In the genomic region with DNA sequence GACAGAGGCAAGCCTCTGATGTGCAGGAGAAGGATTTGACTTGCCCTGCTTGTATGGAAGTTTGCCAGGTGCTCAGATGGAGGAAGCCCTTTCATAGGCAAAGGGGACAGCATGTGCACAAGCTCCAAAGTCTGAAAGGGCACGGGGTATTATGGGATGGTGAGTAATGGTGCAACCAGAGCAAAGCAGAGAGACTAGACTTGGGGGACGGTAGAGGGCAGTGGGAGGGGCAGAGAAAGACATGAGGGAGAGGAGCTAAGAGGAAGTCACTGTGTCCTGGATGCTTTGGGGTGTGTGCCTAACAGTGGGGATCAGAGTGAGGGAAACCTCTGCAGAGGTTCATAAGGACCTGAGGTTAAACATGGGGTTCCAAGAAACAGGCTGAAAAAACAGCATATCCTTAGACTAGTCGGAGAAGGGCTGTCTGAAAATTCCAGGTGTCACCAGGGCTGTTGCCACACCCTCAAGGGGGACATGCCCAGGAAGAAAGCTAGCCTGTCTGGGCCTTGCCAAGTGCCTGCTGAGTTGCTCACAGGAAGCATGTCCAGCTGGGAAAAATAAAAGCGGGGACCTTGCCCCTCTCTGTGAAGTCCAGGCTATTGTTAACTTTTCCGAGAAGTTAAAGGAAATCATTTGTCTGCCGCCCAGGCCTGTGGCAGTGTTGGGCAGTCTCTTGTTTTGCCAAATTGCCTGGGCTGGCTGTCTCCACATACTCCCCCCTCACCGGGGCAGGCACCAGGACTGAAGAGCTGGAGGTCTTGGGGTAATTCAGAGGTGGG, we compare ENCODE assay signal across 15 cellular contexts. TPM values are rescaled to one million over a fixed set of nuclear protein-coding genes. Genes with fewer than 3 reads are reported as not detected.
DNase-seq lines count a peak whose midpoint lies in the region; ATAC-seq and TF ChIP-seq lines count a peak whose summit lies in the region.
"Had no signal": no experiment of that assay in that cellular context is flagged by ENCODE, and none has a peak within 500 bp of the region (broad histone marks: within the 10 kb centered on the region; RNA-seq: fewer than 3 reads in every experiment).

No MANE protein-coding gene starts in this region.

- BruUV-seq in mammary epithelial cell (replicated peaks; lab: Mats Ljungman, UMichigan) = no TSS peak

- ATAC-seq in left colon (peak; percentile 78), upper lobe of right lung (peak; percentile 51), HG03108 (IDR thresholded peaks at IDR 0.05; ENCODE audit: unreplicated experiment) (no peak)
- ATAC-seq: T-cell had no signal

- dilution Hi-C loops in mammary epithelial cell (cut with HindIII; ENCODE audit: low sequenced_read_pairs) = no loop called here

- CTCF ChIA-PET in mammary epithelial cell (lab: Charles Lee; ENCODE audit: low non-redundant PET) = no interaction called here

- H3K4me1 ChIP-seq in mammary epithelial cell (ENCODE audit: insufficient read depth, low read length) = peaks cover 24% of the 10 kb centered on the region
- H3K4me1 ChIP-seq in upper lobe of right lung = peaks cover 15% of the 10 kb centered on the region

- no peak for TF ChIP-seq CTCF in mammary epithelial cell (conservative IDR thresholded peaks at IDR 0.05 in 1 of 2, IDR thresholded peaks at IDR 0.05 in 1 of 2; ENCODE audit: extremely low read depth in 1 of 2, insufficient read depth in 1 of 2, low read depth in 1 of 2, low read length in 2 of 2)
- no peak for TF ChIP-seq CTCF in upper lobe of right lung (IDR thresholded peaks at IDR 0.05)

- peak overlapping the region; percentile 28 for H3K4me2 ChIP-seq in mammary epithelial cell (ENCODE audit: insufficient read depth, low read depth, low read length)

- in situ Hi-C loops in mammary epithelial cell (cut with MboI; ENCODE audit: low sequenced_read_pairs in 2 of 2) = loop anchor here (10.0 to 25.0 kb wide), 2 partner anchors 137 to 439 kb away; no protein-coding TSS in a partner anchor

- H3K27me3 ChIP-seq in mammary epithelial cell (ENCODE audit: insufficient read depth, low read length) (no peaks in the 10 kb centered on the region), upper lobe of right lung (no peaks in the 10 kb centered on the region), MG63 (no peaks in the 10 kb centered on the region)

- intact Hi-C loops in mammary epithelial cell (cut with micrococcal nuclease) (no loop called here), left colon (cut with DNase I, micrococcal nuclease) (no loop called here), upper lobe of right lung (cut with DNase I) (no loop called here)

- no peaks in the 10 kb centered on the region for H4K20me1 ChIP-seq in mammary epithelial cell (ENCODE audit: insufficient read depth, low read length)

- H3K4me3 ChIP-seq in mammary epithelial cell (replicated peaks in 1 of 3; ENCODE audit: insufficient read depth in 1 of 3, low read depth in 2 of 3, low read length in 3 of 3) (no peak overlapping the region), upper lobe of right lung (no peak overlapping the region), MG63 (no peak overlapping the region)

- H3K79me2 ChIP-seq in mammary epithelial cell (ENCODE audit: insufficient read depth, low read length) = no peaks in the 10 kb centered on the region

- peak; percentile 12 for DNase-seq in NCI-H1105 treated with DMSO at 0.1 percent for 48 hours (lab: John Stamatoyannopoulos, UW)
- DNase-seq in NCI-H1105 (lab: John Stamatoyannopoulos, UW) = no peak
- peak; percentile 26 for DNase-seq in mammary epithelial cell
- DNase-seq in left colon = peak in 1 of 2 donors; percentile 38
- DNase-seq in upper lobe of right lung = no peak
- no peak for DNase-seq in cerebellum (ENCODE audit: low spot score)
- no peak for DNase-seq in MG63
- DNase-seq: 8988T; activated CD4-positive, alpha-beta memory T cell treated with anti-CD3 and anti-CD28 coated beads for 36 hours; NCI-H2171; stimulated activated CD4-positive, alpha-beta T cell treated with anti-CD3 and anti-CD28 coated beads, Interleukin-4, amount 100 ng/mL, for 1 hour; substantia nigra; T-cell had no signal

- no peak overlapping the region for H3K27ac ChIP-seq in mammary epithelial cell (ENCODE audit: insufficient read depth, low read depth, low read length)
- no peak overlapping the region for H3K27ac ChIP-seq in upper lobe of right lung

- H3K9ac ChIP-seq in mammary epithelial cell (ENCODE audit: insufficient read depth, low read length) = no peak overlapping the region

- H3K9me3 ChIP-seq in mammary epithelial cell (replicated peaks; ENCODE audit: insufficient read depth, low read length) (no peaks in the 10 kb centered on the region), upper lobe of right lung (no peaks in the 10 kb centered on the region), MG63 (no peaks in the 10 kb centered on the region)

- no peaks in the 10 kb centered on the region for H3K36me3 ChIP-seq in mammary epithelial cell (ENCODE audit: insufficient read depth, low read length)
- no peaks in the 10 kb centered on the region for H3K36me3 ChIP-seq in upper lobe of right lung
- no peaks in the 10 kb centered on the region; the same call in 1 of the 2 replicates for H3K36me3 ChIP-seq in MG63

- H2AFZ ChIP-seq in mammary epithelial cell (ENCODE audit: low read depth, low read length) = peak overlapping the region; percentile 73

- 69% methylated on average over 7 of the region's 7 CpGs for WGBS in mammary epithelial cell (ENCODE audit: low coverage, missing lambda C conversion rate)

RNA-seq across cellular contexts. Expression of gene HRH1, which starts 47.1 kb away (rescaled TPM):
- total RNA-seq in mammary epithelial cell (under 1 TPM; 0.28 to 0.33 TPM), left colon (10 to 100 TPM in 1 of 2 donors, 1 to 10 TPM in 1; 7.9 to 13.8 TPM), upper lobe of right lung (12.0 TPM), cerebellum (5.8 TPM)
- 2.2 TPM for polyA plus RNA-seq in mammary epithelial cell
- polyA minus RNA-seq in mammary epithelial cell = 10.2 TPM
- total RNA-seq in MG63 (2014; rRNA removed; shearing (Covaris generic); ENCODE audit: low replicate concordance) = 5.5 and 6.3 TPM in 2 replicates
- total RNA-seq: G401 had no signal

Comparison
In these comparisons a context has a peak if more than half of its experiments do, and no peak if none do; other contexts are left out.
1. DNase-seq: peak in NCI-H1105 treated with DMSO at 0.1 percent for 48 hours (single experiment) and mammary epithelial cell (single experiment); none in NCI-H1105 (single experiment), upper lobe of right lung (single experiment), cerebellum (single experiment) and MG63 (single experiment).